ENCODE assay signal across 8 cellular contexts in the genomic region with DNA sequence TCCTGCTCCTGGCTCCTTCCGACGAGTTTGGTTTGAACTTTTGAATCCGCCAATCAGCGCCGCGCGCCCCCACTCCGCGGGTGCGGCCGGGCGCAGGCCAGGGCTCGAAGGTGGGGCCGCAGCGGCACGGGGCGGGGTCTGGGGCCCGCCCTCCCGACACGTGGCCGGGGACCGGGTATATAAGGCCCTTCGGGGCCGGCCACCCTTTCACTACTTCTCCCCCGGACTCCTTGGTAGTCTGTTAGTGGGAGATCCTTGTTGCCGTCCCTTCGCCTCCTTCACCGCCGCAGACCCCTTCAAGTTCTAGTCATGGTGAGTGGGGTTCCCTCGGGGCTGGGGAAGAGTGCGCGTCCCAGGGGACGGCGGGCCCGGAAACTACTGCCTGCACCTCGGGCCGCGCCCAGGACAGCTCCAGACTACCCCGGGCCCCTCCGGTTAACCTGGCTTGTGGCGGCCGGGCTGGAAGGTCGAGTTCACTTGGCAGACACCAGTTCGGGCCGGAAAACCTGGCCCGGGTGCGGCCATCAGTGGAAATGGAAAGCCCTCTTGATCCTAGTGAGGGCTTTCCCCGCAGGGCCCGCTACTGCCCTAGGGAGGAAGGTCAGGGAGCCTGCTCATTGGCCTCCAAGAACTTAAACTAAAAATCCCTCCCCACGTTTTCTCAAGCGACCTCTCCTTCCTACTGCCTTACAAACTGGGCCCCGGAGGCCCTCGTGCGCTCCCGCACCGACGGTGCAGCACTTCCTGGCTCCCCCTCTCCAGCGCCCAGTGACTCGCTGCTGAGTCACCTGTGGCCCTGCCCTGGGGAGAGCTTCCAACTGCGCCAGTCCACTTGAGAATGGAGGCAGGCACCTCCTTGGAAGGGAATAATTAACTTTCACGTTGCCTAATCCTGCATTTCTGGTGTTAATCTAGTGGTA. TPM values are rescaled to one million over a fixed set of nuclear protein-coding genes. Genes with fewer than 3 reads are reported as not detected.
DNase-seq lines count a peak whose midpoint lies in the region; ATAC-seq and TF ChIP-seq lines count a peak whose summit lies in the region.

TUBA1C (plus strand) TSS at position 210 of the 920 bp plus-strand sequence; CDS start at position 310, 100 bp downstream.

- H3K27me3 Mint-ChIP-seq in natural killer cell (ENCODE audit: low read depth in 2 of 2) = no peaks in the 10 kb centered on the region

- peak within 1 kb of the TSS; percentile 80 to 91 for H3K27ac Mint-ChIP-seq in natural killer cell

- H3K4me3 ChIP-seq in KMS-11 (IDR thresholded peaks at IDR 0.05; ENCODE audit: insufficient read depth, low read depth, low read length) = no peak within 1 kb of the TSS
- peak within 1 kb of the TSS; percentile 94 for H3K4me3 ChIP-seq in fibroblast of mammary gland (ENCODE audit: control insufficient read depth, low read depth, low read length)

- H3K27me3 ChIP-seq in KMS-11 (ENCODE audit: insufficient read depth, low read depth) = no peaks in the 10 kb centered on the region

- DNase-seq in DMS53 treated with DMSO at 0.1 percent for 48 hours (lab: John Stamatoyannopoulos, UW; ENCODE audit: unreplicated experiment) = peak; percentile 89
- peak; percentile 96 for DNase-seq in RKO (ENCODE audit: low spot score)
- DNase-seq in activated T-helper 1 cell treated with anti-CD3 and anti-CD28 coated beads, Interleukin-2, amount 50 U/mL, for 16 hours (ENCODE audit: low read depth in 1 of 2, low spot score in 1 of 2) = peak; percentile 65 to 82
- peak; percentile 94 for DNase-seq in fibroblast of mammary gland (ENCODE audit: low read depth)
- peak; percentile 77 for DNase-seq in natural killer cell
- peak; percentile 40 to 76 (median 68) for DNase-seq in stimulated activated naive CD4-positive, alpha-beta T cell (lab: John Stamatoyannopoulos, UW)

- H3K27ac ChIP-seq in KMS-11 = peak within 1 kb of the TSS; percentile 97

- peaks cover 27% of the 10 kb centered on the region for H4K20me1 ChIP-seq in KMS-11 (ENCODE audit: insufficient read depth)

- intact Hi-C loops in natural killer cell (cut with micrococcal nuclease) = no loop called here

- peak within 1 kb of the TSS; percentile 47 for H2AFZ ChIP-seq in KMS-11 (ENCODE audit: low read depth)

- no peaks in the 10 kb centered on the region for H3K36me3 Mint-ChIP-seq in natural killer cell

- peak; percentile 82 for ATAC-seq in GM21737 (IDR thresholded peaks at IDR 0.05; ENCODE audit: unreplicated experiment)
- peak; percentile 88 to 96 (median 93) for ATAC-seq in natural killer cell

- H3K36me3 ChIP-seq in KMS-11 (ENCODE audit: insufficient read depth) = peaks cover 5% of the 10 kb centered on the region; the same call in 1 of the 2 replicates

- H3K4me1 Mint-ChIP-seq in natural killer cell = peaks cover 19 to 25% of the 10 kb centered on the region in 2 donors

- peak within 1 kb of the TSS; percentile 99 for H3K9ac ChIP-seq in KMS-11

- TF ChIP-seq CTCF in KMS-11 (conservative IDR thresholded peaks at IDR 0.05; ENCODE audit: low read depth, low read length) (no peak), fibroblast of mammary gland (conservative IDR thresholded peaks at IDR 0.05; ENCODE audit: control insufficient read depth, insufficient read depth, low read depth, low read length) (no peak), natural killer cell (IDR thresholded peaks at IDR 0.05) (no peak)

- H3K4me1 ChIP-seq in KMS-11 (ENCODE audit: low read depth, poor library complexity, severe bottlenecking) = peaks cover 48% of the 10 kb centered on the region

- H3K79me2 ChIP-seq in KMS-11 (ENCODE audit: insufficient read depth, low read depth) = peaks cover 48% of the 10 kb centered on the region

- H3K4me2 ChIP-seq in KMS-11 = peak within 1 kb of the TSS; percentile 91

- H3K4me3 Mint-ChIP-seq in natural killer cell = peak within 1 kb of the TSS; percentile 95

- no peaks in the 10 kb centered on the region for H3K9me3 Mint-ChIP-seq in natural killer cell

RNA-seq across cellular contexts. Expression of gene TUBA1C, which starts in this region (rescaled TPM):
- total RNA-seq in natural killer cell = 10 to 100 TPM; 19.0 to 39.6 (median 24.9) TPM
